Comparison of ENCODE assay signal across 33 cellular contexts in genomic region chr9:73655831-73656230, GRCh38.
"Had no signal": no experiment of that assay in that cellular context is flagged by ENCODE, and none has a peak within 500 bp of the region (broad histone marks: within the 10 kb centered on the region; RNA-seq: fewer than 3 reads in every experiment).

No MANE protein-coding gene starts in this region.

- H3K36me3 ChIP-seq: adrenal gland, brain microvascular endothelial cell, breast epithelium had no signal

- H3K9me3 ChIP-seq: body of pancreas, breast epithelium had no signal

- DNase-seq: activated B cell treated with CpG ODN at 0.5 μM for 24 hours; activated CD4-positive, alpha-beta memory T cell treated with anti-CD3 and anti-CD28 coated beads for 36 hours; activated CD4-positive, alpha-beta T cell treated with anti-CD3 and anti-CD28 coated beads for 4 hours; activated CD4-positive, alpha-beta T cell treated with anti-CD3 and anti-CD28 coated beads, Interleukin-2, amount 10 ng/mL, durations not matched to agents 24 days and 14 days; activated CD4-positive, alpha-beta T cell treated with anti-CD3 and anti-CD28 coated beads, Interleukin-2, amount 50 U/mL, for 1 hour; activated CD4-positive, alpha-beta T cell treated with anti-CD3 and anti-CD28 coated beads, Interleukin-2, amount 50 U/mL, for 4 hours; activated CD4-positive, CD25-positive, alpha-beta regulatory T cell treated with anti-CD3 and anti-CD28 coated beads, Interleukin-2, amount 50 U/mL, for 72 hours; activated CD8-positive, alpha-beta memory T cell treated with anti-CD3 and anti-CD28 coated beads, Interleukin-2, amount 50 U/mL, for 4 hours; activated CD8-positive, alpha-beta T cell treated with anti-CD3 and anti-CD28 coated beads for 36 hours; activated effector memory CD4-positive, alpha-beta T cell treated with anti-CD3 and anti-CD28 coated beads, Interleukin-2, amount 50 U/mL, for 16 hours; activated gamma-delta T cell treated with Interleukin-2 at 50 U/mL for 16 hours; activated naive CD4-positive, alpha-beta T cell; activated naive CD4-positive, alpha-beta T cell treated with anti-CD3 and anti-CD28 coated beads for 36 hours; activated naive CD4-positive, alpha-beta T cell treated with anti-CD3 and anti-CD28 coated beads, Interleukin-2, amount 50 U/mL, for 16 hours; activated naive CD8-positive, alpha-beta T cell treated with anti-CD3 and anti-CD28 coated beads for 36 hours; activated T-cell treated with anti-CD3 and anti-CD28 coated beads for 4 hours; activated T-cell treated with anti-CD3 and anti-CD28 coated beads, Interleukin-2, amount 50 U/mL, for 1 hour; activated T-cell treated with anti-CD3 and anti-CD28 coated beads, Interleukin-2, amount 50 U/mL, for 4 hours; activated T-cell treated with anti-CD3 and anti-CD28 coated beads, Interleukin-2, amount 50 U/mL, for 72 hours; adrenal gland; amniotic stem cell; aorta; body of pancreas; brain microvascular endothelial cell; central memory CD4-positive, alpha-beta T cell; T-helper 2 cell; T-helper 9 cell had no signal

- FAIRE-seq: astrocyte, TTC549 had no signal

- H3K27me3 ChIP-seq: adrenal gland, body of pancreas, brain microvascular endothelial cell, breast epithelium had no signal

- H3K4me3 ChIP-seq: adrenal gland, body of pancreas, breast epithelium had no signal

- H3K4me1 ChIP-seq: adrenal gland, body of pancreas, breast epithelium had no signal

- H3K27ac ChIP-seq: adrenal gland, body of pancreas, brain microvascular endothelial cell, breast epithelium, VCaP had no signal

- ATAC-seq: activated CD8-positive, alpha-beta T cell treated with anti-CD3 and anti-CD28 coated beads for 36 hours; activated naive CD4-positive, alpha-beta T cell treated with anti-CD3 and anti-CD28 coated beads, Interleukin-2, amount 50 U/mL, for 72 hours; activated T-cell treated with anti-CD3 and anti-CD28 coated beads, Interleukin-2, amount 50 U/mL, for 4 hours; activated T-cell treated with anti-CD3 and anti-CD28 coated beads, Interleukin-2, amount 50 U/mL, for 72 hours; activated T-helper 17 cell treated with anti-CD3 and anti-CD28 coated beads, Interleukin-2, amount 50 U/mL, for 72 hours; body of pancreas had no signal
